24 cellular contexts compared by ENCODE assay signal in genomic region chr3:8201011-8201410, GRCh38.
"Had no signal": no experiment of that assay in that cellular context is flagged by ENCODE, and none has a peak within 500 bp of the region (broad histone marks: within the 10 kb centered on the region; RNA-seq: fewer than 3 reads in every experiment).

No MANE protein-coding gene starts in this region.

- H3K4me3 ChIP-seq: pancreas, prostate gland, smooth muscle cell, upper lobe of right lung had no signal

- H3K4me1 ChIP-seq: pancreas, prostate gland, upper lobe of right lung had no signal

- H3K36me3 ChIP-seq: brain microvascular endothelial cell, pancreas, prostate gland, upper lobe of right lung had no signal

- DNase-seq: activated CD4-positive, alpha-beta T cell treated with anti-CD3 and anti-CD28 coated beads for 48 hours; activated CD4-positive, alpha-beta T cell treated with anti-CD3 and anti-CD28 coated beads, Interleukin-2, amount 50 U/mL, for 48 hours; activated CD8-positive, alpha-beta memory T cell treated with anti-CD3 and anti-CD28 coated beads for 24 hours; activated effector memory CD4-positive, alpha-beta T cell treated with Interleukin-2 at 50 U/mL for 16 hours; activated naive CD4-positive, alpha-beta T cell treated with Interleukin-2 at 50 U/mL for 16 hours; activated naive CD8-positive, alpha-beta T cell treated with anti-CD3 and anti-CD28 coated beads for 36 hours; amniotic stem cell; brain microvascular endothelial cell; endodermal cell; foreskin fibroblast; head of caudate nucleus; hippocampal formation; left cardiac atrium; mammary epithelial cell; naive thymus-derived CD4-positive, alpha-beta T cell; nucleus accumbens; pancreas; stimulated activated CD4-positive, alpha-beta T cell treated with anti-CD3 and anti-CD28 coated beads, Interleukin-1b, Interleukin-23, amount 100 ng/mL, for 48 hours; stimulated activated CD4-positive, alpha-beta T cell treated with anti-CD3 and anti-CD28 coated beads, Interleukin-4, amount 100 ng/mL, for 4 hours; stimulated activated CD8-positive, alpha-beta memory T cell treated with anti-CD3 and anti-CD28 coated beads, Interleukin-4, amount 100 ng/mL, for 48 hours; stimulated activated naive CD8-positive, alpha-beta T cell treated with anti-CD3 and anti-CD28 coated beads, Interleukin-15, amount 100 ng/mL, for 72 hours; upper lobe of right lung had no signal

- H3K27me3 ChIP-seq: brain microvascular endothelial cell, pancreas, upper lobe of right lung had no signal

- H3K27ac ChIP-seq: brain microvascular endothelial cell, pancreas, prostate gland, upper lobe of right lung had no signal

- H3K9me3 ChIP-seq: pancreas, prostate gland, upper lobe of right lung had no signal
